ENCODE assay signal across 1 cellular context in genomic region chrX:103367502-103367901, GRCh38.
TF ChIP-seq lines count a peak whose summit lies in the region.

No MANE protein-coding gene starts in this region.

TF ChIP-seq in HEK293, 187 proteins besides CTCF, POLR2A, EP300 and RAD21 (continued from another document):
- TF ChIP-seq, protein P1, sequence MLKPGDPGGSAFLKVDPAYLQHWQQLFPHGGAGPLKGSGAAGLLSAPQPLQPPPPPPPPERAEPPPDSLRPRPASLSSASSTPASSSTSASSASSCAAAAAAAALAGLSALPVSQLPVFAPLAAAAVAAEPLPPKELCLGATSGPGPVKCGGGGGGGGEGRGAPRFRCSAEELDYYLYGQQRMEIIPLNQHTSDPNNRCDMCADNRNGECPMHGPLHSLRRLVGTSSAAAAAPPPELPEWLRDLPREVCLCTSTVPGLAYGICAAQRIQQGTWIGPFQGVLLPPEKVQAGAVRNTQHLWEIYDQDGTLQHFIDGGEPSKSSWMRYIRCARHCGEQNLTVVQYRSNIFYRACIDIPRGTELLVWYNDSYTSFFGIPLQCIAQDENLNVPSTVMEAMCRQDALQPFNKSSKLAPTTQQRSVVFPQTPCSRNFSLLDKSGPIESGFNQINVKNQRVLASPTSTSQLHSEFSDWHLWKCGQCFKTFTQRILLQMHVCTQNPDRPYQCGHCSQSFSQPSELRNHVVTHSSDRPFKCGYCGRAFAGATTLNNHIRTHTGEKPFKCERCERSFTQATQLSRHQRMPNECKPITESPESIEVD (tag by site-specific recombination; IDR thresholded peaks at IDR 0.05): no peak
